1 cellular context compared by ENCODE assay signal in genomic region chr1:40979241-40980067, GRCh38.
TF ChIP-seq lines count a peak whose summit lies in the region.

Gene CTPS1 (plus strand): TSS chr1:40979696. CDS start chr1:40983291, 3,595 bp downstream.

TF ChIP-seq in HepG2, 621 proteins besides CTCF, POLR2A, EP300 and RAD21 (continued from another document and continues in another):
- no peak for TF ChIP-seq ZBTB40 (IDR thresholded peaks at IDR 0.05)
- peak; percentile 62 for TF ChIP-seq ZBTB40 (CRISPR knock-in tag; IDR thresholded peaks at IDR 0.05)
- TF ChIP-seq NR0B2 (CRISPR knock-in tag; IDR thresholded peaks at IDR 0.05) = no peak
- TF ChIP-seq FOSL1 (CRISPR knock-in tag; IDR thresholded peaks at IDR 0.05; ENCODE audit: borderline replicate concordance) = no peak
- TF ChIP-seq MXD3 (CRISPR knock-in tag; IDR thresholded peaks at IDR 0.05) = peak; percentile 75
- no peak for TF ChIP-seq GPN1 (CRISPR knock-in tag; IDR thresholded peaks at IDR 0.05; ENCODE audit: borderline replicate concordance)
- TF ChIP-seq RFX3 (CRISPR knock-in tag; IDR thresholded peaks at IDR 0.05) = no peak
- no peak; the same call in 1 of the 2 replicates for TF ChIP-seq HMGXB3 (CRISPR knock-in tag; IDR thresholded peaks at IDR 0.05; ENCODE audit: borderline replicate concordance)
- no peak for TF ChIP-seq BCL6 (CRISPR knock-in tag; IDR thresholded peaks at IDR 0.05)
- TF ChIP-seq FUBP1 (CRISPR knock-in tag; IDR thresholded peaks at IDR 0.05; ENCODE audit: borderline replicate concordance) = no peak
- 0 out of 2 replicates have a peak, but pooled peaks have one; percentile 23 for TF ChIP-seq ATF2 (CRISPR knock-in tag; IDR thresholded peaks at IDR 0.05)
- no peak for TF ChIP-seq FIP1L1 (IDR thresholded peaks at IDR 0.05; ENCODE audit: borderline replicate concordance, insufficient read depth, low read depth, low read length)
- no peak for TF ChIP-seq ZNF460 (CRISPR knock-in tag; IDR thresholded peaks at IDR 0.05; ENCODE audit: borderline replicate concordance)
- no peak for TF ChIP-seq ZNF362 (CRISPR knock-in tag; IDR thresholded peaks at IDR 0.05; ENCODE audit: borderline replicate concordance)
- peak; percentile 25; the same call in 1 of the 2 replicates for TF ChIP-seq PCBP1 (IDR thresholded peaks at IDR 0.05; ENCODE audit: borderline replicate concordance, low read depth, low read length)
- TF ChIP-seq TRIM24 (CRISPR knock-in tag; IDR thresholded peaks at IDR 0.05) = no peak
- no peak for TF ChIP-seq MAFK (conservative IDR thresholded peaks at IDR 0.05 in 1 of 2, IDR thresholded peaks at IDR 0.05 in 1 of 2; ENCODE audit: low read length in 2 of 2)
- no peak; the same call in 1 of the 2 replicates for TF ChIP-seq ZNF446 (CRISPR knock-in tag; IDR thresholded peaks at IDR 0.05)
- TF ChIP-seq DMAP1 (CRISPR knock-in tag; IDR thresholded peaks at IDR 0.05) = peak; percentile 86; the same call in 1 of the 2 replicates
- no peak for TF ChIP-seq GATA4 (IDR thresholded peaks at IDR 0.05; ENCODE audit: borderline replicate concordance, low read depth)
- TF ChIP-seq HNRNPUL1 (IDR thresholded peaks at IDR 0.05; ENCODE audit: low read depth, low read length) = no peak
- peak; percentile 8 for TF ChIP-seq PTBP1 (IDR thresholded peaks at IDR 0.05; ENCODE audit: low read depth, low read length, poor library complexity, severe bottlenecking)
- no peak; the same call in 1 of the 2 replicates for TF ChIP-seq PHF21A (CRISPR knock-in tag; IDR thresholded peaks at IDR 0.05)
- peak; percentile 87 for TF ChIP-seq ZNF776 (CRISPR knock-in tag; IDR thresholded peaks at IDR 0.05)
- no peak for TF ChIP-seq IKZF4 (CRISPR knock-in tag; IDR thresholded peaks at IDR 0.05; ENCODE audit: borderline replicate concordance, low read depth, not compliant biosample characterization)
- TF ChIP-seq RNF2 (conservative IDR thresholded peaks at IDR 0.05; ENCODE audit: low read depth) = peak; percentile 93
- peak; percentile 44; the same call in 1 of the 2 replicates for TF ChIP-seq HBP1 (CRISPR knock-in tag; IDR thresholded peaks at IDR 0.05; ENCODE audit: low read depth)
- TF ChIP-seq ATF6 (CRISPR knock-in tag; conservative IDR thresholded peaks at IDR 0.05) = no peak
- peak; percentile 64; the same call in 1 of the 2 replicates for TF ChIP-seq HES4 (CRISPR knock-in tag; IDR thresholded peaks at IDR 0.05; ENCODE audit: borderline replicate concordance)
- no peak for TF ChIP-seq JUN (CRISPR knock-in tag; IDR thresholded peaks at IDR 0.05)
- no peak for TF ChIP-seq CREB3 (CRISPR knock-in tag; IDR thresholded peaks at IDR 0.05)
